Comparison of ENCODE assay signal across 23 cellular contexts in genomic region chr18:62001396-62001795, GRCh38.
DNase-seq lines count a peak whose midpoint lies in the region; ATAC-seq and TF ChIP-seq lines count a peak whose summit lies in the region.
"Had no signal": no experiment of that assay in that cellular context is flagged by ENCODE, and none has a peak within 500 bp of the region (broad histone marks: within the 10 kb centered on the region; RNA-seq: fewer than 3 reads in every experiment).

No MANE protein-coding gene starts in this region.

- H3K27me3 Mint-ChIP-seq in T-helper 17 cell = no peaks in the 10 kb centered on the region
- H3K27me3 Mint-ChIP-seq: IgD-negative memory B cell had no signal

- DNase-seq in HAP-1 (ENCODE audit: low spot score in 2 of 2) = peak; percentile 21 to 37
- DNase-seq in RPMI7951 (ENCODE audit: low read depth) = peak; percentile 31
- DNase-seq in iPS DF 19.7 (ENCODE audit: low read depth, low spot score) = peak; percentile 97
- DNase-seq in vagina (ENCODE audit: extremely low spot score in 2 of 2) = no peak
- DNase-seq in activated naive CD4-positive, alpha-beta T cell (lab: John Stamatoyannopoulos, UW) = no peak
- no peak for DNase-seq in superior temporal gyrus (ENCODE audit: extremely low spot score)
- no peak for DNase-seq in T-helper 17 cell
- DNase-seq: CD4-positive, CD25-positive, alpha-beta regulatory T cell; H7; HFFc6; MM.1S; NCI-H2029; NCI-H446 treated with DMSO at 0.1 percent for 48 hours; NCI-H526; NCI-H82; NK-92 treated with Interleukin-12 subunit alpha and Interleukin-12 subunit beta, amount 100 ng/mL, for 24 hours; PC-9; Right ventricle myocardium superior; RPMI8226 had no signal

- no peaks in the 10 kb centered on the region for H3K27me3 ChIP-seq in HAP-1 (ENCODE audit: low read depth)
- H3K27me3 ChIP-seq in vagina = no peaks in the 10 kb centered on the region
- H3K27me3 ChIP-seq: BLaER1 had no signal

- no peak for TF ChIP-seq POLR2A in vagina (IDR thresholded peaks at IDR 0.05)

- H3K4me3 Mint-ChIP-seq in T-helper 17 cell = no peak overlapping the region
- H3K4me3 Mint-ChIP-seq: CD4-positive, CD25-positive, alpha-beta regulatory T cell; HFFc6; IgD-negative memory B cell had no signal

- ATAC-seq in T-helper 17 cell = no peak
- ATAC-seq: GM12878 had no signal

- no peak overlapping the region for H3K27ac ChIP-seq in vagina
- H3K27ac ChIP-seq: BLaER1, KMS-11, PC-9 had no signal

- no peaks in the 10 kb centered on the region for H3K4me1 Mint-ChIP-seq in T-helper 17 cell
- H3K4me1 Mint-ChIP-seq: CD4-positive, CD25-positive, alpha-beta regulatory T cell; IgD-negative memory B cell had no signal

- H3K36me3 ChIP-seq in HAP-1 (replicated peaks) = no peaks in the 10 kb centered on the region
- H3K36me3 ChIP-seq in vagina = no peaks in the 10 kb centered on the region
- H3K36me3 ChIP-seq: BLaER1 had no signal

- H3K36me3 Mint-ChIP-seq in T-helper 17 cell (ENCODE audit: low read depth) = peaks cover 4% of the 10 kb centered on the region
- H3K36me3 Mint-ChIP-seq: CD4-positive, CD25-positive, alpha-beta regulatory T cell; IgD-negative memory B cell had no signal

- H3K4me1 ChIP-seq in HAP-1 = no peaks in the 10 kb centered on the region
- no peaks in the 10 kb centered on the region for H3K4me1 ChIP-seq in vagina
- H3K4me1 ChIP-seq: BLaER1 had no signal

- H3K27ac Mint-ChIP-seq in T-helper 17 cell = no peak overlapping the region
- H3K27ac Mint-ChIP-seq: CD4-positive, CD25-positive, alpha-beta regulatory T cell; HFFc6; IgD-negative memory B cell had no signal

- no peak for TF ChIP-seq CTCF in vagina (IDR thresholded peaks at IDR 0.05)

- H3K9me3 ChIP-seq in HAP-1 (peaks cover 9% of the 10 kb centered on the region), vagina (no peaks in the 10 kb centered on the region), T-helper 17 cell (ENCODE audit: control insufficient read depth, low read length, poor library complexity, severe bottlenecking) (no peaks in the 10 kb centered on the region)

- H3K4me3 ChIP-seq in HAP-1 (no peak overlapping the region), vagina (no peak overlapping the region)
- H3K4me3 ChIP-seq: BLaER1, GM12878, PC-9 had no signal

- in situ Hi-C loops in HAP-1 (cut with MboI; ENCODE audit: low sequenced_read_pairs) = no loop called here

- intact Hi-C loops in vagina (cut with DNase I) = no loop called here

Comparison
In these comparisons a context has a peak if more than half of its experiments do, and no peak if none do; other contexts are left out.
1. DNase-seq: peak in HAP-1 (2 of 2), RPMI7951 (single experiment) and iPS DF 19.7 (single experiment); none in vagina (0 of 2), activated naive CD4-positive, alpha-beta T cell (0 of 4), superior temporal gyrus (single experiment) and T-helper 17 cell (0 of 3).